In genomic region chr17:19111111-19111711, GRCh38 we compare ENCODE assay signal across 8 cellular contexts. TPM values are rescaled to one million over a fixed set of nuclear protein-coding genes. Genes with fewer than 3 reads are reported as not detected.
DNase-seq lines count a peak whose midpoint lies in the region; ATAC-seq and TF ChIP-seq lines count a peak whose summit lies in the region.
"Not testable (repeated sequence)": the region's sequence is repeated elsewhere in the genome, so short reads cannot be mapped to it uniquely, and the experiment has no call there.

No MANE protein-coding gene starts in this region.

- H3K4me1 Mint-ChIP-seq in CD14-positive monocyte; activated T-helper 2 cell treated with anti-CD3 and anti-CD28 coated beads, Interferon-gamma antibody, Interleukin-2, Interleukin-4, amounts not matched to agents 10 μg/mL and 5 μg/mL and 100 μg/mL, durations not matched to agents 14 hours and 24 hours and 36 hours (ENCODE audit: low read depth): not testable (repeated sequence)

- H3K36me3 Mint-ChIP-seq in CD14-positive monocyte; activated T-helper 2 cell treated with anti-CD3 and anti-CD28 coated beads, Interferon-gamma antibody, Interleukin-2, Interleukin-4, amounts not matched to agents 10 μg/mL and 5 μg/mL and 100 μg/mL, durations not matched to agents 14 hours and 24 hours and 36 hours (ENCODE audit: low read depth): not testable (repeated sequence)

- TF ChIP-seq CTCF in CD14-positive monocyte (IDR thresholded peaks at IDR 0.05) (peak; percentile 22), RWPE2 (IDR thresholded peaks at IDR 0.05; ENCODE audit: poor library complexity, severe bottlenecking) (peak; percentile 79), esophagus squamous epithelium (IDR thresholded peaks at IDR 0.05) (peak in 5 of 6 experiments; percentile 22 to 73 (median 40))
- not testable (repeated sequence) for TF ChIP-seq CTCF in mucosa of descending colon (IDR thresholded peaks at IDR 0.05)

- not testable (repeated sequence) for H3K36me3 ChIP-seq in RWPE2 (ENCODE audit: low read depth); esophagus squamous epithelium; mucosa of descending colon (ENCODE audit: low read depth)

- not testable (repeated sequence) for H3K27me3 Mint-ChIP-seq in CD14-positive monocyte (ENCODE audit: low read depth in 3 of 3); activated T-helper 2 cell treated with anti-CD3 and anti-CD28 coated beads, Interferon-gamma antibody, Interleukin-2, Interleukin-4, amounts not matched to agents 10 μg/mL and 5 μg/mL and 100 μg/mL, durations not matched to agents 14 hours and 24 hours and 36 hours (ENCODE audit: low read depth)

- TF ChIP-seq POLR2A in esophagus squamous epithelium (IDR thresholded peaks at IDR 0.05): peak in 2 of 4 donors; percentile 80 to 99

- not testable (repeated sequence) for H3K4me1 ChIP-seq in RWPE2 (ENCODE audit: insufficient read depth, poor library complexity, severe bottlenecking); esophagus squamous epithelium; mucosa of descending colon (ENCODE audit: low read depth)

- peak; percentile 49 for DNase-seq in CD14-positive monocyte (ENCODE audit: low spot score)
- peak; percentile 43 for DNase-seq in RWPE2 (ENCODE audit: low spot score)
- DNase-seq in activated T-helper 2 cell treated with anti-CD3 and anti-CD28 coated beads, Interferon-gamma antibody, Interleukin-2, Interleukin-4, amounts not matched to agents 10 μg/mL and 5 μg/mL and 100 μg/mL, durations not matched to agents 14 hours and 24 hours and 36 hours (ENCODE audit: low spot score): peak; percentile 53
- not testable (repeated sequence) for DNase-seq in esophagus squamous epithelium (lab: John Stamatoyannopoulos, UW)
- DNase-seq in mucosa of descending colon: peak; percentile 77 to 96 (median 82)
- DNase-seq in stimulated activated CD4-positive, alpha-beta T cell treated with anti-CD3 and anti-CD28 coated beads, Interleukin-2, amount 100 ng/mL, for 4 hours (ENCODE audit: low read depth): peak; percentile 44

- H3K4me3 ChIP-seq in RWPE2 (ENCODE audit: severe bottlenecking) (peak overlapping the region; percentile 54), esophagus squamous epithelium (peak overlapping the region; percentile 25 to 64 (median 48))
- not testable (repeated sequence) for H3K4me3 ChIP-seq in mucosa of descending colon

- not testable (repeated sequence) for H3K27me3 ChIP-seq in RWPE2 (ENCODE audit: insufficient read depth, poor library complexity, severe bottlenecking); esophagus squamous epithelium

- ATAC-seq in GM19397 (IDR thresholded peaks at IDR 0.05; ENCODE audit: unreplicated experiment) (peak; percentile 82), HG03095 (IDR thresholded peaks at IDR 0.05; ENCODE audit: unreplicated experiment) (peak; percentile 52), RWPE2 (ENCODE audit: low read depth) (peak; percentile 71), mucosa of descending colon (peak; percentile 95)

- no CpG with 5 or more reads among the region's 39 CpGs for WGBS in esophagus squamous epithelium, 2 donors

- H3K27ac Mint-ChIP-seq in CD14-positive monocyte: peak overlapping the region; percentile 31 to 89 (median 64)
- H3K27ac Mint-ChIP-seq in activated T-helper 2 cell treated with anti-CD3 and anti-CD28 coated beads, Interferon-gamma antibody, Interleukin-2, Interleukin-4, amounts not matched to agents 10 μg/mL and 5 μg/mL and 100 μg/mL, durations not matched to agents 14 hours and 24 hours and 36 hours: not testable (repeated sequence)

- peak overlapping the region; percentile 74 to 88 for H3K4me3 Mint-ChIP-seq in CD14-positive monocyte
- H3K4me3 Mint-ChIP-seq in activated T-helper 2 cell treated with anti-CD3 and anti-CD28 coated beads, Interferon-gamma antibody, Interleukin-2, Interleukin-4, amounts not matched to agents 10 μg/mL and 5 μg/mL and 100 μg/mL, durations not matched to agents 14 hours and 24 hours and 36 hours (ENCODE audit: low read depth): peak overlapping the region; percentile 37

- intact Hi-C loops in CD14-positive monocyte (cut with micrococcal nuclease); activated T-helper 2 cell treated with anti-CD3 and anti-CD28 coated beads, Interferon-gamma antibody, Interleukin-2, Interleukin-4, amounts not matched to agents 10 μg/mL and 5 μg/mL and 100 μg/mL, durations not matched to agents 14 hours and 24 hours and 36 hours (cut with micrococcal nuclease); esophagus squamous epithelium (cut with DNase I); mucosa of descending colon (cut with DNase I, micrococcal nuclease): not testable (repeated sequence)

- H3K9me3 ChIP-seq in RWPE2 (ENCODE audit: severe bottlenecking); esophagus squamous epithelium; mucosa of descending colon: not testable (repeated sequence)

- H3K27ac ChIP-seq in RWPE2 (ENCODE audit: poor library complexity, severe bottlenecking): peak overlapping the region; percentile 85
- peak overlapping the region; percentile 79 to 93 (median 84) for H3K27ac ChIP-seq in esophagus squamous epithelium

- not testable (repeated sequence) for H3K9me3 Mint-ChIP-seq in CD14-positive monocyte; activated T-helper 2 cell treated with anti-CD3 and anti-CD28 coated beads, Interferon-gamma antibody, Interleukin-2, Interleukin-4, amounts not matched to agents 10 μg/mL and 5 μg/mL and 100 μg/mL, durations not matched to agents 14 hours and 24 hours and 36 hours

RNA-seq across cellular contexts. Expression of gene GRAPL, which starts 16.2 kb away (rescaled TPM):
- under 1 TPM in 1 of 2 donors, not detected in 1; 0.56 TPM for polyA plus RNA-seq in CD14-positive monocyte
- total RNA-seq in activated T-helper 2 cell treated with anti-CD3 and anti-CD28 coated beads, Interferon-gamma antibody, Interleukin-2, Interleukin-4, amounts not matched to agents 10 μg/mL and 5 μg/mL and 100 μg/mL, durations not matched to agents 14 hours and 24 hours and 36 hours: 5.2 and 5.3 TPM in 2 replicates
- total RNA-seq in esophagus squamous epithelium: 1 to 10 TPM in 1 of 4 donors, not detected in 3; 4.0 TPM
- 1 to 10 TPM; 2.0 to 4.4 (median 2.2) TPM for total RNA-seq in mucosa of descending colon
